In genomic region chr16:80766798-80767197, GRCh38 we compare ENCODE assay signal across 2 cellular contexts.
A peak's percentile ranks its signal among the peaks of the same experiment; 100 is the strongest.
TF ChIP-seq lines count a peak whose summit lies in the region.

No MANE protein-coding gene starts in this region.

TF ChIP-seq in HepG2, 621 proteins besides CTCF, POLR2A, EP300 and RAD21:
- TF ChIP-seq ZNF629 (CRISPR knock-in tag; conservative IDR thresholded peaks at IDR 0.05) (peak; percentile 60), CCDC6 (CRISPR knock-in tag; IDR thresholded peaks at IDR 0.05) (no peak)

TF ChIP-seq in K562, 482 proteins besides CTCF, POLR2A, EP300 and RAD21:
- no peak for TF ChIP-seq PHB2 (IDR thresholded peaks at IDR 0.05; ENCODE audit: low read depth)
- TF ChIP-seq RBM25 (IDR thresholded peaks at IDR 0.05; ENCODE audit: low read depth, low read length, severe bottlenecking): peak; percentile 75
